ENCODE assay signal across 34 cellular contexts in genomic region chr4:54274264-54274663, GRCh38. TPM values are rescaled to one million over a fixed set of nuclear protein-coding genes. Genes with fewer than 3 reads are reported as not detected.
"Had no signal": no experiment of that assay in that cellular context is flagged by ENCODE, and none has a peak within 500 bp of the region (broad histone marks: within the 10 kb centered on the region; RNA-seq: fewer than 3 reads in every experiment).

No MANE protein-coding gene starts in this region.

- H3K4me3 ChIP-seq: MG63, Peyer's patch had no signal

- H3K27me3 ChIP-seq: MG63, Peyer's patch had no signal

- H3K9me3 ChIP-seq: MG63, Peyer's patch had no signal

- H3K36me3 ChIP-seq: Peyer's patch had no signal

- DNase-seq: activated B cell treated with CpG ODN at 0.5 μM for 24 hours; activated CD4-positive, alpha-beta memory T cell treated with anti-CD3 and anti-CD28 coated beads for 36 hours; activated CD4-positive, alpha-beta T cell treated with anti-CD3 and anti-CD28 coated beads for 4 hours; activated CD4-positive, alpha-beta T cell treated with anti-CD3 and anti-CD28 coated beads, Interleukin-2, amount 50 U/mL, for 1 hour; activated CD4-positive, CD25-positive, alpha-beta regulatory T cell treated with anti-CD3 and anti-CD28 coated beads, Interleukin-2, amount 50 U/mL, for 72 hours; activated CD8-positive, alpha-beta memory T cell treated with anti-CD3 and anti-CD28 coated beads, Interleukin-2, amount 50 U/mL, for 4 hours; activated gamma-delta T cell treated with Interleukin-2 at 50 U/mL for 16 hours; activated naive CD4-positive, alpha-beta T cell treated with anti-CD3 and anti-CD28 coated beads for 36 hours; activated T-cell treated with anti-CD3 and anti-CD28 coated beads for 4 hours; activated T-cell treated with anti-CD3 and anti-CD28 coated beads, Interleukin-2, amount 50 U/mL, for 4 hours; anterior cingulate cortex; caudate nucleus; Kasumi-1; KG1; MG63; MV-4-11; NCI-H1092; NCI-H1436 treated with DMSO at 0.1 percent for 48 hours; NCI-H1694 treated with DMSO at 0.1 percent for 48 hours; NCI-H2029; NCI-H2107; NCI-H2171; NCI-H510A; NCI-H526; NCI-H748 treated with DMSO at 0.1 percent for 48 hours; NK-92 treated with Interleukin-12 subunit alpha and Interleukin-12 subunit beta, amount 100 ng/mL, for 24 hours; PC-3; Peyer's patch; RPMI8226; SW 1271; T-helper 1 cell; T-helper 2 cell; T-helper 9 cell had no signal

- H3K4me1 ChIP-seq: Peyer's patch had no signal

- H3K27ac ChIP-seq: Peyer's patch, VCaP had no signal

- ATAC-seq: activated T-cell treated with anti-CD3 and anti-CD28 coated beads, Interleukin-2, amount 50 U/mL, for 4 hours; PC-3 had no signal

RNA-seq across cellular contexts. Expression of gene PDGFRA, which starts 45.2 kb away (rescaled TPM):
- total RNA-seq: activated B cell treated with CpG ODN at 0.5 μM for 24 hours; activated CD4-positive, alpha-beta memory T cell treated with anti-CD3 and anti-CD28 coated beads for 36 hours; activated naive CD4-positive, alpha-beta T cell treated with anti-CD3 and anti-CD28 coated beads for 36 hours had no signal
